Comparison of ENCODE assay signal across 8 cellular contexts in genomic region chrX:52959011-52959360, GRCh38. TPM values are rescaled to one million over a fixed set of nuclear protein-coding genes. Genes with fewer than 3 reads are reported as not detected.
DNase-seq lines count a peak whose midpoint lies in the region; ATAC-seq lines count a peak whose summit lies in the region.
"Not testable (repeated sequence)": the region's sequence is repeated elsewhere in the genome, so short reads cannot be mapped to it uniquely, and the experiment has no call there.

No MANE protein-coding gene starts in this region.

- not testable (repeated sequence) for H3K4me1 Mint-ChIP-seq in stimulated activated memory B cell treated with anti-CD40 and anti-IgM and Interleukin-4, amounts not matched to agents 10 μg/mL and 1 μg/mL and 100 μg/mL, for 72 hours

- H3K9me3 Mint-ChIP-seq in activated naive CD4-positive, alpha-beta T cell treated with anti-CD3 and anti-CD28 coated beads, Interleukin-2, amount 50 U/mL, for 72 hours; stimulated activated memory B cell treated with anti-CD40 and anti-IgM and Interleukin-4, amounts not matched to agents 10 μg/mL and 1 μg/mL and 100 μg/mL, for 72 hours: not testable (repeated sequence)

- H3K27ac Mint-ChIP-seq in activated naive CD4-positive, alpha-beta T cell treated with anti-CD3 and anti-CD28 coated beads, Interleukin-2, amount 50 U/mL, for 72 hours; stimulated activated memory B cell treated with anti-CD40 and anti-IgM and Interleukin-4, amounts not matched to agents 10 μg/mL and 1 μg/mL and 100 μg/mL, for 72 hours: not testable (repeated sequence)

- not testable (repeated sequence) for DNase-seq in activated naive CD4-positive, alpha-beta T cell treated with anti-CD3 and anti-CD28 coated beads, Interleukin-2, amount 50 U/mL, for 72 hours (ENCODE audit: low spot score in 2 of 2)

- not testable (repeated sequence) for H3K36me3 Mint-ChIP-seq in activated naive CD4-positive, alpha-beta T cell treated with anti-CD3 and anti-CD28 coated beads, Interleukin-2, amount 50 U/mL, for 72 hours; stimulated activated memory B cell treated with anti-CD40 and anti-IgM and Interleukin-4, amounts not matched to agents 10 μg/mL and 1 μg/mL and 100 μg/mL, for 72 hours

- H3K4me3 Mint-ChIP-seq in stimulated activated memory B cell treated with anti-CD40 and anti-IgM and Interleukin-4, amounts not matched to agents 10 μg/mL and 1 μg/mL and 100 μg/mL, for 72 hours, result not testable (repeated sequence)

- ATAC-seq in GM18502 (IDR thresholded peaks at IDR 0.05; ENCODE audit: poor library complexity, unreplicated experiment) (peak; percentile 39), GM19328 (IDR thresholded peaks at IDR 0.05; ENCODE audit: unreplicated experiment) (peak; percentile 27), GM21515 (IDR thresholded peaks at IDR 0.05; ENCODE audit: unreplicated experiment) (peak; percentile 24), HG02678 (IDR thresholded peaks at IDR 0.05; ENCODE audit: unreplicated experiment) (peak; percentile 31), HG03045 (IDR thresholded peaks at IDR 0.05; ENCODE audit: unreplicated experiment) (peak; percentile 23), HG03457 (IDR thresholded peaks at IDR 0.05; ENCODE audit: unreplicated experiment) (peak; percentile 20)
- peak; percentile 47 for ATAC-seq in activated naive CD4-positive, alpha-beta T cell treated with anti-CD3 and anti-CD28 coated beads, Interleukin-2, amount 50 U/mL, for 72 hours
- ATAC-seq in stimulated activated memory B cell treated with anti-CD40 and anti-IgM and Interleukin-4, amounts not matched to agents 10 μg/mL and 1 μg/mL and 100 μg/mL, for 72 hours, result peak; percentile 7

- H3K27me3 Mint-ChIP-seq in stimulated activated memory B cell treated with anti-CD40 and anti-IgM and Interleukin-4, amounts not matched to agents 10 μg/mL and 1 μg/mL and 100 μg/mL, for 72 hours, result not testable (repeated sequence)

RNA-seq across cellular contexts. Expression of gene FAM156A, which starts 0.7 kb away (rescaled TPM):
- 10 to 100 TPM; 28.8 to 47.1 TPM for total RNA-seq in activated naive CD4-positive, alpha-beta T cell treated with anti-CD3 and anti-CD28 coated beads, Interleukin-2, amount 50 U/mL, for 72 hours
